28 cellular contexts compared by ENCODE assay signal in genomic region chr4:86630629-86631028, GRCh38.
"Had no signal": no experiment of that assay in that cellular context is flagged by ENCODE, and none has a peak within 500 bp of the region (broad histone marks: within the 10 kb centered on the region; RNA-seq: fewer than 3 reads in every experiment).

No MANE protein-coding gene starts in this region.

- H3K4me3 ChIP-seq: ascending aorta, colonic mucosa, dorsolateral prefrontal cortex, esophagus muscularis mucosa, left ventricle myocardium inferior, upper lobe of left lung had no signal

- H3K27me3 Mint-ChIP-seq: activated T-helper 17 cell treated with anti-CD3 and anti-CD28 coated beads, Interleukin-2, amount 50 U/mL, for 72 hours; effector memory CD8-positive, alpha-beta T cell had no signal

- DNase-seq: activated CD4-positive, alpha-beta T cell treated with anti-CD3 and anti-CD28 coated beads, Interleukin-2, amount 50 U/mL, for 4 hours; activated CD8-positive, alpha-beta memory T cell treated with anti-CD3 and anti-CD28 coated beads for 24 hours; activated CD8-positive, alpha-beta memory T cell treated with anti-CD3 and anti-CD28 coated beads, Interleukin-2, amount 50 U/mL, for 4 hours; activated T-cell treated with anti-CD3 and anti-CD28 coated beads, Interleukin-2, amount 50 U/mL, for 24 hours; brain microvascular endothelial cell; central memory CD4-positive, alpha-beta T cell; colonic mucosa; dorsolateral prefrontal cortex; effector memory CD8-positive, alpha-beta T cell; glutamatergic neuron; hippocampal formation; kidney glomerular epithelial cell; left ventricle myocardium inferior; mammary epithelial cell; naive thymus-derived CD4-positive, alpha-beta T cell; posterior cingulate gyrus; stimulated activated CD4-positive, alpha-beta T cell treated with anti-CD3 and anti-CD28 coated beads, Interleukin-4, amount 100 ng/mL, for 24 hours; stimulated activated naive CD4-positive, alpha-beta T cell treated with Interleukin-2 at 50 U/mL for 16 hours; T-helper 1 cell; T-helper 9 cell; upper lobe of left lung had no signal

- H3K36me3 Mint-ChIP-seq: activated naive CD4-positive, alpha-beta T cell treated with anti-CD3 and anti-CD28 coated beads, Interleukin-2, amount 50 U/mL, for 72 hours; naive thymus-derived CD4-positive, alpha-beta T cell had no signal

- H3K9me3 ChIP-seq: ascending aorta, colonic mucosa, esophagus muscularis mucosa, left ventricle myocardium inferior, upper lobe of left lung had no signal

- H3K27ac ChIP-seq: ascending aorta, brain microvascular endothelial cell, colonic mucosa, dorsolateral prefrontal cortex, esophagus muscularis mucosa, left ventricle myocardium inferior, upper lobe of left lung had no signal

- H3K27ac Mint-ChIP-seq: activated naive CD4-positive, alpha-beta T cell treated with anti-CD3 and anti-CD28 coated beads, Interleukin-2, amount 50 U/mL, for 72 hours; activated T-cell treated with anti-CD3 and anti-CD28 coated beads, Interleukin-2, amount 50 U/mL, for 24 hours; activated T-helper 17 cell treated with anti-CD3 and anti-CD28 coated beads, Interleukin-2, amount 50 U/mL, for 72 hours; effector memory CD8-positive, alpha-beta T cell; naive thymus-derived CD4-positive, alpha-beta T cell; WTC11 had no signal

- H3K36me3 ChIP-seq: brain microvascular endothelial cell, colonic mucosa, esophagus muscularis mucosa, upper lobe of left lung had no signal

- H3K4me1 ChIP-seq: ascending aorta, colonic mucosa, left ventricle myocardium inferior had no signal

- H3K4me3 Mint-ChIP-seq: activated T-cell treated with anti-CD3 and anti-CD28 coated beads, Interleukin-2, amount 50 U/mL, for 24 hours; activated T-helper 17 cell treated with anti-CD3 and anti-CD28 coated beads, Interleukin-2, amount 50 U/mL, for 72 hours; effector memory CD8-positive, alpha-beta T cell; naive thymus-derived CD4-positive, alpha-beta T cell; neural crest cell; WTC11 had no signal

- H3K4me1 Mint-ChIP-seq: naive thymus-derived CD4-positive, alpha-beta T cell had no signal

- H3K9me3 Mint-ChIP-seq: activated T-cell treated with anti-CD3 and anti-CD28 coated beads, Interleukin-2, amount 50 U/mL, for 24 hours; activated T-helper 17 cell treated with anti-CD3 and anti-CD28 coated beads, Interleukin-2, amount 50 U/mL, for 72 hours; neural crest cell; WTC11 had no signal

- ATAC-seq: activated naive CD4-positive, alpha-beta T cell treated with anti-CD3 and anti-CD28 coated beads, Interleukin-2, amount 50 U/mL, for 72 hours; activated T-helper 17 cell treated with anti-CD3 and anti-CD28 coated beads, Interleukin-2, amount 50 U/mL, for 72 hours; effector memory CD8-positive, alpha-beta T cell; naive thymus-derived CD4-positive, alpha-beta T cell; sciatic nerve; WTC11 had no signal

- H3K27me3 ChIP-seq: ascending aorta, brain microvascular endothelial cell, colonic mucosa, dorsolateral prefrontal cortex, esophagus muscularis mucosa, upper lobe of left lung had no signal
